16 cellular contexts compared by ENCODE assay signal in genomic region chr16:49608095-49608494, GRCh38.
DNase-seq lines count a peak whose midpoint lies in the region; ATAC-seq and TF ChIP-seq lines count a peak whose summit lies in the region.
"Had no signal": no experiment of that assay in that cellular context is flagged by ENCODE, and none has a peak within 500 bp of the region (broad histone marks: within the 10 kb centered on the region; RNA-seq: fewer than 3 reads in every experiment).

No MANE protein-coding gene starts in this region.

- H3K9me2 ChIP-seq in GM23338 (ENCODE audit: insufficient read depth), result no peaks in the 10 kb centered on the region

- H3K4me1 ChIP-seq in ACC112 (ENCODE audit: control insufficient read depth, insufficient read depth, low read length, unreplicated experiment) (peaks cover 13% of the 10 kb centered on the region), GM23338 (ENCODE audit: insufficient read depth) (peaks cover 17% of the 10 kb centered on the region)
- H3K4me1 ChIP-seq: suprapubic skin had no signal

- DNase-seq in GM23338 (ENCODE audit: low spot score) (no peak), astrocyte of the spinal cord (ENCODE audit: low read depth, low spot score) (peak; percentile 28), left lobe of liver (ENCODE audit: low spot score) (peak; percentile 15), pons (ENCODE audit: low spot score) (no peak)
- no peak for DNase-seq in stimulated activated naive CD8-positive, alpha-beta T cell treated with anti-CD3 and anti-CD28 coated beads, Interleukin-15, Interleukin-2, amounts not matched to agents 100 U/mL and 50 U/mL, for 24 hours
- DNase-seq: activated CD8-positive, alpha-beta memory T cell treated with anti-CD3 and anti-CD28 coated beads for 24 hours; GDM1; NCI-H2029 treated with DMSO at 0.1 percent for 48 hours; NCI-H774; stimulated activated CD4-positive, alpha-beta T cell treated with anti-CD3 and anti-CD28 coated beads, Interleukin-2, amount 100 ng/mL, for 48 hours; T-cell had no signal

- peak; percentile 81 for ATAC-seq in GM23338
- ATAC-seq in left lobe of liver, result no peak
- no peak for ATAC-seq in HG03159 (IDR thresholded peaks at IDR 0.05; ENCODE audit: unreplicated experiment)
- no peak for ATAC-seq in stimulated activated naive CD8-positive, alpha-beta T cell treated with anti-CD3 and anti-CD28 coated beads, Interleukin-15, Interleukin-2, amounts not matched to agents 100 U/mL and 50 U/mL, for 24 hours
- ATAC-seq in GM18519 (IDR thresholded peaks at IDR 0.05; ENCODE audit: low FRiP score, unreplicated experiment), result no peak
- ATAC-seq: T-cell had no signal

- H3K4me1 Mint-ChIP-seq in GM23338, result peaks cover 23% of the 10 kb centered on the region
- H3K4me1 Mint-ChIP-seq: T-cell had no signal

- peak overlapping the region; percentile 49; the same call in 1 of the 2 replicates for H3K4me2 ChIP-seq in GM23338

- H3K4me3 Mint-ChIP-seq in GM23338, result no peak overlapping the region
- H3K4me3 Mint-ChIP-seq: T-cell had no signal

- TF ChIP-seq CTCF in GM23338 (conservative IDR thresholded peaks at IDR 0.05; ENCODE audit: low read depth in 2 of 2), result no peak
- TF ChIP-seq CTCF in astrocyte of the spinal cord (IDR thresholded peaks at IDR 0.05; ENCODE audit: low read depth, low read length), result no peak

- no peak overlapping the region for H3K4me3 ChIP-seq in ACC112 (ENCODE audit: low read depth, low read length)
- H3K4me3 ChIP-seq in GM23338, result no peak overlapping the region
- no peak overlapping the region for H3K4me3 ChIP-seq in astrocyte of the spinal cord (ENCODE audit: low read depth, low read length)
- H3K4me3 ChIP-seq: suprapubic skin had no signal

- H3K27me3 ChIP-seq in ACC112 (ENCODE audit: insufficient read depth, low read length) (no peaks in the 10 kb centered on the region), GM23338 (ENCODE audit: insufficient read depth) (no peaks in the 10 kb centered on the region)
- H3K27me3 ChIP-seq: suprapubic skin had no signal

- H3K27me3 Mint-ChIP-seq in GM23338 (ENCODE audit: insufficient read depth, low read depth, poor library complexity), result peaks cover 5% of the 10 kb centered on the region

- no peaks in the 10 kb centered on the region; the same call in 1 of the 2 replicates for H4K20me1 ChIP-seq in GM23338 (replicated peaks; ENCODE audit: insufficient read depth)

- no peak overlapping the region for H3K27ac Mint-ChIP-seq in GM23338
- H3K27ac Mint-ChIP-seq: T-cell had no signal

- H2AFZ ChIP-seq in ACC112 (ENCODE audit: low read length, unreplicated experiment) (peak overlapping the region; percentile 67), GM23338 (no peak overlapping the region)

- no peaks in the 10 kb centered on the region for H3K9me3 Mint-ChIP-seq in GM23338

- H3F3A ChIP-seq in GM23338 (replicated peaks; ENCODE audit: low read depth), result no peaks in the 10 kb centered on the region

- H3K36me3 Mint-ChIP-seq in GM23338 (ENCODE audit: low read depth), result no peaks in the 10 kb centered on the region
- H3K36me3 Mint-ChIP-seq: T-cell had no signal

- in situ Hi-C loops in astrocyte of the spinal cord (cut with HindIII; ENCODE audit: low sequenced_read_pairs), result no loop called here

- no peaks in the 10 kb centered on the region for H3K79me2 ChIP-seq in ACC112 (ENCODE audit: control insufficient read depth, insufficient read depth, low read length, unreplicated experiment)
- H3K79me2 ChIP-seq in GM23338 (replicated peaks; ENCODE audit: insufficient read depth), result no peaks in the 10 kb centered on the region; the same call in 1 of the 2 replicates

- H3K27ac ChIP-seq in ACC112 (ENCODE audit: low read depth, low read length) (no peak overlapping the region), GM23338 (ENCODE audit: low read depth) (no peak overlapping the region)
- H3K27ac ChIP-seq: epithelial cell of prostate, suprapubic skin had no signal

- H3K36me3 ChIP-seq in ACC112 (ENCODE audit: insufficient read depth, low read length) (no peaks in the 10 kb centered on the region), GM23338 (ENCODE audit: insufficient read depth) (no peaks in the 10 kb centered on the region)
- H3K36me3 ChIP-seq: suprapubic skin had no signal

TF ChIP-seq in GM23338, 12 proteins besides CTCF, POLR2A, EP300 and RAD21 (continues in another document):
- TF ChIP-seq ETS1 (IDR thresholded peaks at IDR 0.05) (no peak), EZH2 (IDR thresholded peaks at IDR 0.05; ENCODE audit: low read depth, unreplicated experiment) (no peak), STAT1 (IDR thresholded peaks at IDR 0.05; ENCODE audit: unreplicated experiment) (no peak), EZH2phosphoT487 (IDR thresholded peaks at IDR 0.05; ENCODE audit: unreplicated experiment) (no peak), NANOG (IDR thresholded peaks at IDR 0.05; ENCODE audit: borderline replicate concordance) (no peak), CREB1 (CRISPR knock-in tag; IDR thresholded peaks at IDR 0.05; ENCODE audit: low read depth) (no peak), REST (IDR thresholded peaks at IDR 0.05; ENCODE audit: unreplicated experiment) (no peak), ZNF114 (CRISPR knock-in tag; IDR thresholded peaks at IDR 0.05) (no peak), ZNF331 (CRISPR knock-in tag; IDR thresholded peaks at IDR 0.05; ENCODE audit: low read depth) (no peak)

Comparison
In these comparisons a context has a peak if more than half of its experiments do, and no peak if none do; other contexts are left out.
1. DNase-seq: peak in astrocyte of the spinal cord (single experiment) and left lobe of liver (single experiment); none in GM23338 (single experiment), pons (single experiment) and stimulated activated naive CD8-positive, alpha-beta T cell treated with anti-CD3 and anti-CD28 coated beads, Interleukin-15, Interleukin-2, amounts not matched to agents 100 U/mL and 50 U/mL, for 24 hours (single experiment).